In the genomic region with DNA sequence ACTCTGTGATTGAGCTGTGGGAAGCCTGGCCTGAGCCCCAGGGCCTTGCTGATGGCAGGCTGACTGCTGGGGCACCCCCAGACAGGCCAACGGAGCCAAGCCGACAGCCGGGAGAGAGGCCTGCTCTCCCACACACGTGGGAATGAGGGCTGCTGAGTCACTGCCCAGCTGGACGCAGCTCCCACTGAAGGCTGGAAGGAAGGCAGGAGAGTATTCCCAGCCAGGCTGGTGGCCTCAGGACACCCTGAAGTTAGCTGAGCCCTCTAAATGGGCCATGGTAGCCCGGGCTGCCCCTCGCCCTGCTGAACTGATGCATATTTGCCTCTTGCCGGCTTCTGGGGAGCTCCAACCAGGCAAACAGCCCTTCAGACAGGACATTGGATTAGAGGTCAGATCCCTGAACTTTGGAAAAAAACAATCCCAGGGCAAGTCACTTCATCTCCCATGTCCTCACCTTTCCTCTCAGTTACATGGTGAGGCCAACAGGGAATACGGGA, we compare ENCODE assay signal across 8 cellular contexts.
A peak's percentile ranks its signal among the peaks of the same experiment; 100 is the strongest.
DNase-seq lines count a peak whose midpoint lies in the region; ATAC-seq and TF ChIP-seq lines count a peak whose summit lies in the region.

No MANE protein-coding gene starts in this region.

- H3K9me3 ChIP-seq in HCT116 (ENCODE audit: control insufficient read depth in 1 of 2, insufficient read depth in 1 of 2, low read depth in 1 of 2, low read length in 2 of 2) (no peaks in the 10 kb centered on the region), stomach smooth muscle (ENCODE audit: control insufficient read depth in 2 of 2, low read length in 2 of 2) (peaks cover 6 to 8% of the 10 kb centered on the region in 2 donors)

- H3K4me1 Mint-ChIP-seq in brain: peaks cover 77% of the 10 kb centered on the region
- H3K4me1 Mint-ChIP-seq in activated CD4-positive, alpha-beta T cell treated with anti-CD3 and anti-CD28 coated beads, Interleukin-2, amount 10 ng/mL, durations not matched to agents 7 days and 5 days: no peaks in the 10 kb centered on the region

- no peak for DNase-seq in HCT116 (ENCODE audit: low read depth, low spot score)
- peak; percentile 89 for DNase-seq in kidney glomerular epithelial cell (lab: John Stamatoyannopoulos, UW)
- DNase-seq in activated CD4-positive, alpha-beta T cell treated with anti-CD3 and anti-CD28 coated beads, Interleukin-2, amount 10 ng/mL, durations not matched to agents 7 days and 5 days: no peak

- intact Hi-C loops in HCT116 (cut with micrococcal nuclease): no loop called here

- TF ChIP-seq POLR2A in HCT116 (IDR thresholded peaks at IDR 0.05; ENCODE audit: borderline replicate concordance, extremely low read depth, insufficient read depth, insufficient read length): no peak

- H3K4me3 ChIP-seq in HCT116 (replicated peaks in 1 of 2; ENCODE audit: low read depth in 1 of 2, low read length in 2 of 2) (no peak overlapping the region), stomach smooth muscle (ENCODE audit: low read length in 2 of 2) (peak overlapping the region in 1 of 2 donors; percentile 8)

- peak overlapping the region in 3 of 5 experiments; percentile 65 to 80 (median 71) for H3K27ac Mint-ChIP-seq in brain
- H3K27ac Mint-ChIP-seq in activated CD4-positive, alpha-beta T cell treated with anti-CD3 and anti-CD28 coated beads, Interleukin-2, amount 10 ng/mL, durations not matched to agents 7 days and 5 days: no peak overlapping the region

- peaks cover 3% of the 10 kb centered on the region for H3K36me3 Mint-ChIP-seq in brain
- H3K36me3 Mint-ChIP-seq in activated CD4-positive, alpha-beta T cell treated with anti-CD3 and anti-CD28 coated beads, Interleukin-2, amount 10 ng/mL, durations not matched to agents 7 days and 5 days (ENCODE audit: low read depth): no peaks in the 10 kb centered on the region

- POLR2A ChIA-PET in HCT116 (lab: Charles Lee): no interaction called here
- POLR2A ChIA-PET in activated CD4-positive, alpha-beta T cell treated with anti-CD3 and anti-CD28 coated beads, Interleukin-2, amount 10 ng/mL, durations not matched to agents 7 days and 5 days (lab: Charles Lee): no interaction called here

- 0 out of 2 replicates have a peak overlapping the region, but pooled peaks have one; percentile 15 for H3K4me2 ChIP-seq in HCT116 (ENCODE audit: low read length)

- peak overlapping the region in 1 of 5 experiments; percentile 24 for H3K4me3 Mint-ChIP-seq in brain
- no peak overlapping the region for H3K4me3 Mint-ChIP-seq in activated CD4-positive, alpha-beta T cell treated with anti-CD3 and anti-CD28 coated beads, Interleukin-2, amount 10 ng/mL, durations not matched to agents 7 days and 5 days

- CTCF ChIA-PET in HCT116 (lab: Charles Lee): no interaction called here
- CTCF ChIA-PET in activated CD4-positive, alpha-beta T cell treated with anti-CD3 and anti-CD28 coated beads, Interleukin-2, amount 10 ng/mL, durations not matched to agents 7 days and 5 days (lab: Charles Lee): no interaction called here

- no peaks in the 10 kb centered on the region for H3K79me2 ChIP-seq in HCT116 (ENCODE audit: insufficient read depth, low read length)

- no peaks in the 10 kb centered on the region for H4K20me1 ChIP-seq in HCT116 (ENCODE audit: insufficient read depth)

- peaks cover 7 to 25% (median 13%) of the 10 kb centered on the region in 5 experiments for H3K9me3 Mint-ChIP-seq in brain
- peaks cover 3% of the 10 kb centered on the region for H3K9me3 Mint-ChIP-seq in activated CD4-positive, alpha-beta T cell treated with anti-CD3 and anti-CD28 coated beads, Interleukin-2, amount 10 ng/mL, durations not matched to agents 7 days and 5 days

- H3K27me3 ChIP-seq in HCT116 (ENCODE audit: insufficient read depth, low read length) (no peaks in the 10 kb centered on the region), stomach smooth muscle (ENCODE audit: control insufficient read depth in 1 of 2, insufficient read depth in 2 of 2, low read length in 2 of 2) (no peaks in the 10 kb centered on the region)

- H3K4me1 ChIP-seq in HCT116 (ENCODE audit: control insufficient read depth in 1 of 2, insufficient read depth in 2 of 2, low read length in 2 of 2): peaks cover 13 to 27% of the 10 kb centered on the region in 2 experiments
- peaks cover 17% of the 10 kb centered on the region for H3K4me1 ChIP-seq in stomach smooth muscle (ENCODE audit: control insufficient read depth, insufficient read depth, low read length)

- no peak for TF ChIP-seq CTCF in HCT116 (IDR thresholded peaks at IDR 0.05 in 2 of 3, conservative IDR thresholded peaks at IDR 0.05 in 1 of 3; ENCODE audit: borderline replicate concordance in 1 of 3, insufficient read depth in 1 of 3, low read depth in 2 of 3, low read length in 2 of 3)
- no peak for TF ChIP-seq CTCF in brain (conservative IDR thresholded peaks at IDR 0.05)

- H3K27me3 Mint-ChIP-seq in brain: peaks cover 22% of the 10 kb centered on the region
- peaks cover 8% of the 10 kb centered on the region for H3K27me3 Mint-ChIP-seq in activated CD4-positive, alpha-beta T cell treated with anti-CD3 and anti-CD28 coated beads, Interleukin-2, amount 10 ng/mL, durations not matched to agents 7 days and 5 days

- H3K27ac ChIP-seq in HCT116 (ENCODE audit: low read depth, low read length) (no peak overlapping the region; the same call in 1 of the 2 replicates), stomach smooth muscle (ENCODE audit: low read length) (peak overlapping the region; percentile 24)

- no peaks in the 10 kb centered on the region for H3K9me2 ChIP-seq in HCT116 (ENCODE audit: insufficient read depth)

- H3K36me3 ChIP-seq in HCT116 (ENCODE audit: control insufficient read depth in 1 of 2, insufficient read depth in 2 of 2, low read length in 2 of 2) (no peaks in the 10 kb centered on the region), stomach smooth muscle (ENCODE audit: control insufficient read depth in 2 of 2, insufficient read depth in 2 of 2, low read length in 2 of 2) (no peaks in the 10 kb centered on the region)

- RAD21 ChIA-PET in HCT116 (lab: Charles Lee; ENCODE audit: low non-redundant PET in 1 of 2, low total read pairs in 2 of 2, uncharacterized antibody in 2 of 2, unreplicated experiment in 2 of 2): no interaction called here

- TF ChIP-seq RAD21 in HCT116 (IDR thresholded peaks at IDR 0.05; ENCODE audit: low read depth): no peak

- no TSS peak for BruUV-seq in HCT116 (replicated peaks; lab: Mats Ljungman, UMichigan)

- ATAC-seq in HCT116 (peak; percentile 8; the same call in 1 of the 2 replicates), GM19463 (IDR thresholded peaks at IDR 0.05; ENCODE audit: unreplicated experiment) (no peak), GM21825 (IDR thresholded peaks at IDR 0.05; ENCODE audit: unreplicated experiment) (no peak), GM18498 (IDR thresholded peaks at IDR 0.05; ENCODE audit: unreplicated experiment) (no peak)

- H2AFZ ChIP-seq in HCT116 (ENCODE audit: low read depth, low read length, poor library complexity, severe bottlenecking): no peak overlapping the region

- H3K9ac ChIP-seq in HCT116 (ENCODE audit: low read length): no peak overlapping the region
- H3K9ac ChIP-seq in stomach smooth muscle (ENCODE audit: low read length in 2 of 2): peak overlapping the region; percentile 7 to 21

TF ChIP-seq in HCT116, 20 proteins besides CTCF, POLR2A, EP300 and RAD21 (continues in another document):
- TF ChIP-seq, protein P1, sequence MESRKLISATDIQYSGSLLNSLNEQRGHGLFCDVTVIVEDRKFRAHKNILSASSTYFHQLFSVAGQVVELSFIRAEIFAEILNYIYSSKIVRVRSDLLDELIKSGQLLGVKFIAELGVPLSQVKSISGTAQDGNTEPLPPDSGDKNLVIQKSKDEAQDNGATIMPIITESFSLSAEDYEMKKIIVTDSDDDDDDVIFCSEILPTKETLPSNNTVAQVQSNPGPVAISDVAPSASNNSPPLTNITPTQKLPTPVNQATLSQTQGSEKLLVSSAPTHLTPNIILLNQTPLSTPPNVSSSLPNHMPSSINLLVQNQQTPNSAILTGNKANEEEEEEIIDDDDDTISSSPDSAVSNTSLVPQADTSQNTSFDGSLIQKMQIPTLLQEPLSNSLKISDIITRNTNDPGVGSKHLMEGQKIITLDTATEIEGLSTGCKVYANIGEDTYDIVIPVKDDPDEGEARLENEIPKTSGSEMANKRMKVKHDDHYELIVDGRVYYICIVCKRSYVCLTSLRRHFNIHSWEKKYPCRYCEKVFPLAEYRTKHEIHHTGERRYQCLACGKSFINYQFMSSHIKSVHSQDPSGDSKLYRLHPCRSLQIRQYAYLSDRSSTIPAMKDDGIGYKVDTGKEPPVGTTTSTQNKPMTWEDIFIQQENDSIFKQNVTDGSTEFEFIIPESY (IDR thresholded peaks at IDR 0.05; ENCODE audit: extremely low read depth, insufficient replicate concordance, low read length): no peak
- no peak for TF ChIP-seq ELF1 (IDR thresholded peaks at IDR 0.05; ENCODE audit: borderline replicate concordance, low read depth)
- no peak for TF ChIP-seq FOSL1 (IDR thresholded peaks at IDR 0.05; ENCODE audit: low read depth)
- TF ChIP-seq CBX3 (IDR thresholded peaks at IDR 0.05; ENCODE audit: low read depth): no peak
- TF ChIP-seq CEBPB (IDR thresholded peaks at IDR 0.05; ENCODE audit: low read depth): no peak
- no peak for TF ChIP-seq EZH2 (IDR thresholded peaks at IDR 0.05)
- TF ChIP-seq JUND (IDR thresholded peaks at IDR 0.05): no peak
- no peak for TF ChIP-seq EGR1 (IDR thresholded peaks at IDR 0.05; ENCODE audit: low read depth)
- TF ChIP-seq ZNF274 (IDR thresholded peaks at IDR 0.05; ENCODE audit: low read depth, low read length): no peak
